16 cellular contexts compared by ENCODE assay signal in the genomic region with DNA sequence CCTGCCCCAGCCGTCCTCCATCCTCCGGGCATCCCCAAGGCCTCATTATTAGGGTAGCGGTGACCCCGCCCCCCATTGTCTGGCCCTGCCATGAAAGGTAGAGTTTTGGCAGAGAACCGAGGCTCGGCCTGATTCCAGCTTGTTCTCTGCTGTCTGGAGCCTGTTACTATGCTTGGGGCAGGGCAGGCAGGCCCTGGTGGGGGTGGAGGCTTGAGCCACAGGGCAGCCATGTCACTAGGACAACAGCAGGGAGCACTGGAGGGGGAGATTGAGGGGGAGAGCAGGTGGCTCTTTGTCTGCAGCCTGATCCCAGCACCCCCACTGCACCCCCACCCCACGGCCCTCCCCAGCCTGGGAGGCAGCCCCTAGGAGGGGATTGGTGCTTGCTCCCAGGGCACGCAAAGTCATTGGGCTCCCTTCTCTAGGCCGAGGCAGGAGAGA. TPM values are rescaled to one million over a fixed set of nuclear protein-coding genes. Genes with fewer than 3 reads are reported as not detected.
DNase-seq lines count a peak whose midpoint lies in the region; ATAC-seq, FAIRE-seq and TF ChIP-seq lines count a peak whose summit lies in the region.
"Had no signal": no experiment of that assay in that cellular context is flagged by ENCODE, and none has a peak within 500 bp of the region (broad histone marks: within the 10 kb centered on the region; RNA-seq: fewer than 3 reads in every experiment).

No MANE protein-coding gene starts in this region.

- H3K36me3 ChIP-seq in right atrium auricular region (no peaks in the 10 kb centered on the region), heart left ventricle (no peaks in the 10 kb centered on the region), spleen (no peaks in the 10 kb centered on the region)
- H3K36me3 ChIP-seq: esophagus muscularis mucosa had no signal

- intact Hi-C loops in cardiac septum (cut with DNase I), result no loop called here
- intact Hi-C loops in heart left ventricle (cut with DNase I), result no loop called here
- intact Hi-C loops in spleen (cut with DNase I; ENCODE audit: low total_unique reads), result no loop called here

- H3K4me1 ChIP-seq in right atrium auricular region, result peaks cover 0 to 23% of the 10 kb centered on the region in 2 donors
- peaks cover 0 to 19% (median 4%) of the 10 kb centered on the region in 12 donors for H3K4me1 ChIP-seq in heart left ventricle
- H3K4me1 ChIP-seq in spleen, result peaks cover 0 to 9% (median 0%) of the 10 kb centered on the region in 6 donors

- peak; percentile 67 to 88 (median 68) for ATAC-seq in heart left ventricle

- TF ChIP-seq CTCF in right atrium auricular region (IDR thresholded peaks at IDR 0.05) (no peak), heart left ventricle (IDR thresholded peaks at IDR 0.05) (no peak), spleen (IDR thresholded peaks at IDR 0.05 in 8 of 11, conservative IDR thresholded peaks at IDR 0.05 in 3 of 11) (no peak)

- H3K9me3 ChIP-seq in right atrium auricular region (no peaks in the 10 kb centered on the region), heart left ventricle (no peaks in the 10 kb centered on the region), spleen (no peaks in the 10 kb centered on the region)
- H3K9me3 ChIP-seq: esophagus muscularis mucosa had no signal

- peak; percentile 17 for FAIRE-seq in urothelium cell line (lab: Jason Lieb, UNC)
- FAIRE-seq: bronchial epithelial cell, GM12892 had no signal

- no peak overlapping the region for H3K4me3 ChIP-seq in right atrium auricular region
- H3K4me3 ChIP-seq in heart left ventricle, result no peak overlapping the region
- H3K4me3 ChIP-seq in spleen, result no peak overlapping the region
- H3K4me3 ChIP-seq: esophagus muscularis mucosa had no signal

- DNase-seq in cardiac septum (ENCODE audit: low spot score), result peak; percentile 80
- no peak for DNase-seq in right atrium auricular region (ENCODE audit: low spot score)
- DNase-seq in NCI-H524 treated with DMSO at 0.1 percent for 48 hours (lab: John Stamatoyannopoulos, UW), result peak; percentile 47
- peak; percentile 75 to 84 (median 77) for DNase-seq in heart left ventricle
- DNase-seq in urothelium cell line (ENCODE audit: low spot score), result peak; percentile 59
- DNase-seq in activated naive CD4-positive, alpha-beta T cell (lab: John Stamatoyannopoulos, UW), result no peak
- DNase-seq in spleen, result no peak
- no peak for DNase-seq in NK-92 treated with Interleukin-12 subunit alpha and Interleukin-12 subunit beta, amount 100 ng/mL, for 24 hours (lab: John Stamatoyannopoulos, UW)
- DNase-seq: activated effector memory CD4-positive, alpha-beta T cell treated with Interleukin-2 at 50 U/mL for 16 hours; NCI-H510A treated with DMSO at 0.1 percent for 48 hours; stimulated activated CD4-positive, alpha-beta T cell treated with anti-CD3 and anti-CD28 coated beads, Interleukin-4, amount 100 ng/mL, for 24 hours; stimulated activated naive CD4-positive, alpha-beta T cell had no signal

- TF ChIP-seq POLR2A in heart left ventricle (IDR thresholded peaks at IDR 0.05), result no peak
- TF ChIP-seq POLR2A in spleen (IDR thresholded peaks at IDR 0.05), result no peak

- no peaks in the 10 kb centered on the region for H3K27me3 ChIP-seq in right atrium auricular region
- peaks cover 0 to 7% (median 0%) of the 10 kb centered on the region in 9 donors for H3K27me3 ChIP-seq in heart left ventricle
- H3K27me3 ChIP-seq in spleen (replicated peaks in 1 of 7), result peaks cover 0 to 36% (median 0%) of the 10 kb centered on the region in 7 donors

- WGBS in heart left ventricle, 4 donors, result 44 to 68% (median 50%) methylated on average over 5 to 9 of the region's 9 CpGs
- WGBS in spleen, 5 donors, result 59 to 82% (median 78%) methylated on average over 7 to 9 of the region's 9 CpGs

- H3K27ac ChIP-seq in right atrium auricular region, result no peak overlapping the region
- H3K27ac ChIP-seq in heart left ventricle, result no peak overlapping the region
- no peak overlapping the region for H3K27ac ChIP-seq in spleen
- H3K27ac ChIP-seq: esophagus muscularis mucosa had no signal

RNA-seq across cellular contexts. Expression of a gene that starts 15.4 kb away (rescaled TPM):
- total RNA-seq in cardiac septum (1.0 TPM), right atrium auricular region (10 to 100 TPM; 18.0 to 19.2 TPM), heart left ventricle (1 to 10 TPM in 3 of 9 donors, under 1 TPM in 6; 0.05 to 3.8 (median 0.36) TPM), spleen (under 1 TPM in 5 of 7 donors, not detected in 2; 0.07 to 0.72 (median 0.32) TPM)
- polyA plus RNA-seq in heart left ventricle (1 to 10 TPM in 1 of 2 donors, under 1 TPM in 1; 0.25 to 4.8 TPM), spleen (under 1 TPM in 2 of 3 donors, not detected in 1; 0.06 TPM)
- total RNA-seq: bronchial epithelial cell had no signal
- polyA plus RNA-seq: IgD-negative memory B cell had no signal

Comparison
In these comparisons a context has a peak if more than half of its experiments do, and no peak if none do; other contexts are left out.
1. DNase-seq: peak in cardiac septum (single experiment), NCI-H524 treated with DMSO at 0.1 percent for 48 hours (single experiment), heart left ventricle (5 of 5) and urothelium cell line (single experiment); none in right atrium auricular region (single experiment), activated naive CD4-positive, alpha-beta T cell (0 of 4), spleen (single experiment) and NK-92 treated with Interleukin-12 subunit alpha and Interleukin-12 subunit beta, amount 100 ng/mL, for 24 hours (single experiment).